Comparison of ENCODE assay signal across 8 cellular contexts in the genomic region with DNA sequence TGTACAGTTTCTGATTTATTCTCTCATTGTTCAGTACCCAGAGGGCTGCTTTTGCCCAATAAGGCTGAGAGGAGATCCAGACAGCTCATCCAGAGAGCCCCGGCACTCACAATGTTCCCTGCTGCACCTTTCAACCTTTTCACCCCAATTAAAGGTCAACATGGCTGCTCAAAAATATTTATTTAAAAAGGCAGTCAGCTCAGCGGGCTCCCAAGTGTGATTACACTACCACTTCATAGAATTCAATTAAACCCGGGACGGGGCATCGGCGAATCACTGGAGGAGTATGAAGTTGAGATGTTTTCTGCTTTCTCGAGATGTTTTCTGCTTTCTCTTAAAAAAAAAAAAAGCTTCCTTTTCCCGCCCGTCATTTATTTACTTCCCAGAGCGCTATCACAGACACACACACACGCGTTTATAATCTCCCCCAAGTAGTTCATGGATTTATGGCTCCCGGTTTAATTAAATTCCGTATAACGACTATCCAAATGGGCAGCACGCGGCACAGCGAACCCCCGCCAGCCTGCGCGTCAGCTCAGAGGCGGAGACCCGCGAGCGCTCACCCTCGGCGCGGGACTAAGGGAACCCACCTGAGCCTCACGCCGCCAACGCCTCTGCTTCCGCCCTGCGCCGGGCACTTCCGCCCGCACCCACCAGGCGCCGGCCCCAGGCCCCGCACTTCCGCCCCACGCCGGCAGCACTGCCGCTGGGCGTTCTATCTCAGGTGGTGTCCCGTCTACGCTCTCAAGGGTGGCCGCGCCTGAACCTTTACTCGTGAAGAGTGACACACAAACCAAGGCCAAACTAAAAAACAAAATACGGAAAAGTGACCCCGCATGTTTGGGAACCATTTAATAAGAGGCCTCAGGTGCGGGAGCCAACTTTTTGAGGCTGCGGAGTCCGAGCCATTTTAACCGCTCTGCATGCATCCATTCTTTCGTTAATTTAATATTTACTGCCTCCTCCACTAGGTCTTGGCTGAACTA. TPM values are rescaled to one million over a fixed set of nuclear protein-coding genes. Genes with fewer than 3 reads are reported as not detected.
DNase-seq lines count a peak whose midpoint lies in the region; ATAC-seq and TF ChIP-seq lines count a peak whose summit lies in the region.

C5orf63 (minus strand) TSS at position 642 of the 986 bp plus-strand sequence. CDS start 14,507 bp downstream, outside the sequence.

- peak; percentile 100 for ATAC-seq in HG03280 (IDR thresholded peaks at IDR 0.05; ENCODE audit: unreplicated experiment)

- peak within 1 kb of the TSS; percentile 50 to 70 (median 59) for H3K4me3 ChIP-seq in Peyer's patch

- DNase-seq in AG20443 (ENCODE audit: low spot score) (peak; percentile 71), Peyer's patch (peak; percentile 65 to 86 (median 79)), germinal center (ENCODE audit: low spot score) (peak; percentile 88), retina (peak; percentile 87), mesenteric fat pad (ENCODE audit: low spot score) (no peak)
- peak; percentile 63 for DNase-seq in activated effector memory CD4-positive, alpha-beta T cell treated with Interleukin-2 at 50 U/mL for 16 hours

- H3K9me3 ChIP-seq in Peyer's patch: no peaks in the 10 kb centered on the region

- H3K36me3 ChIP-seq in Peyer's patch: no peaks in the 10 kb centered on the region

- TF ChIP-seq CTCF in Peyer's patch (IDR thresholded peaks at IDR 0.05): peak in 4 of 6 experiments; percentile 31 to 61 (median 58)

- H3K27ac ChIP-seq in Peyer's patch: peak within 1 kb of the TSS; percentile 42 to 71 (median 60)

- H3K4me1 ChIP-seq in Peyer's patch: peaks cover 0 to 6% (median 0%) of the 10 kb centered on the region in 4 donors

- H3K27me3 ChIP-seq in Peyer's patch: no peaks in the 10 kb centered on the region

- peak; percentile 88 for TF ChIP-seq POLR2A in GM19193 (IDR thresholded peaks at IDR 0.05; ENCODE audit: extremely low read depth, insufficient read depth, insufficient read length)
- peak; percentile 23 to 24 for TF ChIP-seq POLR2A in Peyer's patch (IDR thresholded peaks at IDR 0.05)

RNA-seq across cellular contexts. Expression of gene C5orf63, which starts in this region (rescaled TPM):
- total RNA-seq in Peyer's patch: 10 to 100 TPM in 2 of 4 donors, 1 to 10 TPM in 2; 1.7 to 12.1 (median 9.4) TPM
- 5.4 TPM for total RNA-seq in mesenteric fat pad
